In the genomic region with DNA sequence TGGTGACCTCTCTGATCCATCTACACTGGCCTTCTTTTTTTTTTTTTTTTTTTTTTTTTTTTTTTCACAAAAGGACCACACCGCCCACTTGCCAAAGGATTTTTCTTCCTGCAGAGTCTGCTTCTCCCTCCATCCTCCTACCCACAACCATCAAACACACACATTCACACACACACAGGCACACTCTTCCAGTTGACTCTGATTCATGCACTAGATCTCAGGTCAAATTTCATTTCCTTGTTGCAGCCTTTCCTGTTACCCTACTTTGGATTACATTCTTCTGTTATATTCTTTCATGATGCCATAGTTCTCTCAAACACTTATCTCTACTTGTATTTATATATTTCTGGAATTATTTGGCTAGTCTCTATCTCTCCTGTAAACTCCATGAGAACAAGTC, we compare ENCODE assay signal across 1 cellular context.
TF ChIP-seq lines count a peak whose summit lies in the region.

No MANE protein-coding gene starts in this region.

TF ChIP-seq in WTC11, 78 proteins besides CTCF, POLR2A, EP300 and RAD21 (continued from another document):
- TF ChIP-seq, protein P1, sequence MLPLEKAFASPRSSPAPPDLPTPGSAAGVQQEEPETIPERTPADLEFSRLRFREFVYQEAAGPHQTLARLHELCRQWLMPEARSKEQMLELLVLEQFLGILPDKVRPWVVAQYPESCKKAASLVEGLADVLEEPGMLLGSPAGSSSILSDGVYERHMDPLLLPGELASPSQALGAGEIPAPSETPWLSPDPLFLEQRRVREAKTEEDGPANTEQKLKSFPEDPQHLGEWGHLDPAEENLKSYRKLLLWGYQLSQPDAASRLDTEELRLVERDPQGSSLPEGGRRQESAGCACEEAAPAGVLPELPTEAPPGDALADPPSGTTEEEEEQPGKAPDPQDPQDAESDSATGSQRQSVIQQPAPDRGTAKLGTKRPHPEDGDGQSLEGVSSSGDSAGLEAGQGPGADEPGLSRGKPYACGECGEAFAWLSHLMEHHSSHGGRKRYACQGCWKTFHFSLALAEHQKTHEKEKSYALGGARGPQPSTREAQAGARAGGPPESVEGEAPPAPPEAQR (CRISPR knock-in tag; IDR thresholded peaks at IDR 0.05): no peak
- TF ChIP-seq ZNF219 (CRISPR knock-in tag; IDR thresholded peaks at IDR 0.05; ENCODE audit: borderline replicate concordance) (no peak), SMAD4 (CRISPR knock-in tag; IDR thresholded peaks at IDR 0.05) (no peak), GRHL2 (CRISPR knock-in tag; IDR thresholded peaks at IDR 0.05; ENCODE audit: insufficient replicate concordance, severe bottlenecking) (no peak), NFE2L1 (CRISPR knock-in tag; IDR thresholded peaks at IDR 0.05) (no peak), MXD4 (CRISPR knock-in tag; IDR thresholded peaks at IDR 0.05; ENCODE audit: borderline replicate concordance) (no peak), TP53 (CRISPR knock-in tag; IDR thresholded peaks at IDR 0.05) (no peak), EMX1 (CRISPR knock-in tag; IDR thresholded peaks at IDR 0.05) (no peak), ZNF396 (CRISPR knock-in tag; IDR thresholded peaks at IDR 0.05; ENCODE audit: borderline replicate concordance) (no peak), ZNF317 (CRISPR knock-in tag; IDR thresholded peaks at IDR 0.05; ENCODE audit: borderline replicate concordance, low read depth) (no peak), SOX15 (CRISPR knock-in tag; IDR thresholded peaks at IDR 0.05) (no peak)
- TF ChIP-seq, protein P2, sequence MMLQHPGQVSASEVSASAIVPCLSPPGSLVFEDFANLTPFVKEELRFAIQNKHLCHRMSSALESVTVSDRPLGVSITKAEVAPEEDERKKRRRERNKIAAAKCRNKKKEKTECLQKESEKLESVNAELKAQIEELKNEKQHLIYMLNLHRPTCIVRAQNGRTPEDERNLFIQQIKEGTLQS (CRISPR knock-in tag; conservative IDR thresholded peaks at IDR 0.05): no peak
- TF ChIP-seq, protein P3, sequence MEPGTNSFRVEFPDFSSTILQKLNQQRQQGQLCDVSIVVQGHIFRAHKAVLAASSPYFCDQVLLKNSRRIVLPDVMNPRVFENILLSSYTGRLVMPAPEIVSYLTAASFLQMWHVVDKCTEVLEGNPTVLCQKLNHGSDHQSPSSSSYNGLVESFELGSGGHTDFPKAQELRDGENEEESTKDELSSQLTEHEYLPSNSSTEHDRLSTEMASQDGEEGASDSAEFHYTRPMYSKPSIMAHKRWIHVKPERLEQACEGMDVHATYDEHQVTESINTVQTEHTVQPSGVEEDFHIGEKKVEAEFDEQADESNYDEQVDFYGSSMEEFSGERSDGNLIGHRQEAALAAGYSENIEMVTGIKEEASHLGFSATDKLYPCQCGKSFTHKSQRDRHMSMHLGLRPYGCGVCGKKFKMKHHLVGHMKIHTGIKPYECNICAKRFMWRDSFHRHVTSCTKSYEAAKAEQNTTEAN (CRISPR knock-in tag; IDR thresholded peaks at IDR 0.05): no peak
